In genomic region chr2:30744823-30745222, GRCh38 we compare ENCODE assay signal across 20 cellular contexts.
DNase-seq lines count a peak whose midpoint lies in the region; ATAC-seq and TF ChIP-seq lines count a peak whose summit lies in the region.
"Had no signal": no experiment of that assay in that cellular context is flagged by ENCODE, and none has a peak within 500 bp of the region (broad histone marks: within the 10 kb centered on the region; RNA-seq: fewer than 3 reads in every experiment).

No MANE protein-coding gene starts in this region.

- no peak overlapping the region for H2BK5ac ChIP-seq in trophoblast cell (ENCODE audit: low read depth, low read length, poor library complexity)

- no peak overlapping the region for H2AK5ac ChIP-seq in trophoblast cell (ENCODE audit: low read length)

- no peak overlapping the region for H3K27ac Mint-ChIP-seq in CD14-positive monocyte
- H3K27ac Mint-ChIP-seq: B cell; CD4-positive, alpha-beta T cell; CD8-positive, alpha-beta memory T cell had no signal

- H2BK12ac ChIP-seq in trophoblast cell (ENCODE audit: low read length) = no peak overlapping the region

- no peak overlapping the region for H3K27ac ChIP-seq in trophoblast cell (ENCODE audit: low read depth, low read length)
- H3K27ac ChIP-seq in upper lobe of right lung = no peak overlapping the region
- no peak overlapping the region for H3K27ac ChIP-seq in foreskin keratinocyte
- H3K27ac ChIP-seq in SK-N-SH (ENCODE audit: low read depth in 2 of 2, low read length in 1 of 2) = no peak overlapping the region
- H3K27ac ChIP-seq: 22Rv1, BLaER1, C4-2B, GM23248 had no signal

- POLR2A ChIA-PET in SK-N-SH (lab: Yijun Ruan, JAX) = no interaction called here

- no peak overlapping the region for H3K23ac ChIP-seq in trophoblast cell (ENCODE audit: low read length)

- no peak overlapping the region for H3K9ac ChIP-seq in trophoblast cell (ENCODE audit: low read length)
- no peak overlapping the region for H3K9ac ChIP-seq in SK-N-SH
- H3K9ac ChIP-seq: BLaER1, GM23248 had no signal

- H3K79me2 ChIP-seq in trophoblast cell (ENCODE audit: control insufficient read depth, insufficient read depth, low read length, poor library complexity) (no peaks in the 10 kb centered on the region), SK-N-SH (ENCODE audit: insufficient read depth) (no peaks in the 10 kb centered on the region)

- CTCF ChIA-PET in SK-N-SH (lab: Yijun Ruan, JAX) = interaction anchor here (1.0 kb wide), 1 partner anchor 118 kb away, joined by 3 read pairs; no protein-coding TSS in a partner anchor

- no peak for TF ChIP-seq EP300 in SK-N-SH (IDR thresholded peaks at IDR 0.05; ENCODE audit: borderline replicate concordance in 1 of 2, low read depth in 1 of 2, low read length in 1 of 2)

- H3K4me3 Mint-ChIP-seq in CD14-positive monocyte = no peak overlapping the region
- H3K4me3 Mint-ChIP-seq: B cell; CD4-positive, alpha-beta T cell; CD8-positive, alpha-beta memory T cell had no signal

- no peak for ATAC-seq in activated CD4-positive, CD25-positive, alpha-beta regulatory T cell treated with anti-CD3 and anti-CD28 coated beads, Interleukin-2, amount 50 U/mL, for 24 hours
- ATAC-seq in upper lobe of right lung (no peak), foreskin keratinocyte (no peak), GM21825 (IDR thresholded peaks at IDR 0.05; ENCODE audit: unreplicated experiment) (no peak)

- H3K4me2 ChIP-seq in trophoblast cell (ENCODE audit: low read length) (no peak overlapping the region), SK-N-SH (no peak overlapping the region)
- H3K4me2 ChIP-seq: BLaER1 had no signal

- no peak overlapping the region for H4K91ac ChIP-seq in trophoblast cell (ENCODE audit: low read depth, low read length)

- no peaks in the 10 kb centered on the region for H3F3A ChIP-seq in SK-N-SH (replicated peaks; ENCODE audit: insufficient read depth)

- no peak overlapping the region for H3K4ac ChIP-seq in trophoblast cell (ENCODE audit: low read depth, low read length)

- no peaks in the 10 kb centered on the region for H3K9me3 Mint-ChIP-seq in CD14-positive monocyte
- H3K9me3 Mint-ChIP-seq: CD4-positive, alpha-beta T cell; CD8-positive, alpha-beta memory T cell had no signal

- WGBS in trophoblast cell (ENCODE audit: extremely low coverage, insufficient coverage, insufficient read length) = no CpG with 5 or more reads among the region's 2 CpGs
- 14% methylated on average over 2 of the region's 2 CpGs for WGBS in SK-N-SH (ENCODE audit: low lambda C conversion rate)

- H4K8ac ChIP-seq in trophoblast cell (ENCODE audit: low read depth, low read length) = no peak overlapping the region

- H3K9me3 ChIP-seq in trophoblast cell (ENCODE audit: insufficient read depth, low read depth, low read length) = peaks cover 3% of the 10 kb centered on the region
- H3K9me3 ChIP-seq in upper lobe of right lung = no peaks in the 10 kb centered on the region
- no peaks in the 10 kb centered on the region for H3K9me3 ChIP-seq in SK-N-SH
- H3K9me3 ChIP-seq: BLaER1 had no signal

- TF ChIP-seq CTCF in CD14-positive monocyte (IDR thresholded peaks at IDR 0.05) = no peak
- no peak for TF ChIP-seq CTCF in upper lobe of right lung (IDR thresholded peaks at IDR 0.05)
- no peak for TF ChIP-seq CTCF in foreskin keratinocyte (conservative IDR thresholded peaks at IDR 0.05)
- no peak for TF ChIP-seq CTCF in SK-N-SH (IDR thresholded peaks at IDR 0.05)

- H3K79me1 ChIP-seq in trophoblast cell (ENCODE audit: low read length) = no peaks in the 10 kb centered on the region

- no peak overlapping the region for H2BK120ac ChIP-seq in trophoblast cell (ENCODE audit: insufficient read depth, low read length, poor library complexity)

- H3K4me1 ChIP-seq in trophoblast cell (ENCODE audit: control insufficient read depth in 1 of 2, insufficient read depth in 2 of 2, low read length in 2 of 2) (no peaks in the 10 kb centered on the region), upper lobe of right lung (no peaks in the 10 kb centered on the region), foreskin keratinocyte (no peaks in the 10 kb centered on the region), SK-N-SH (ENCODE audit: control insufficient read depth in 1 of 2, insufficient read depth in 2 of 2, low read depth in 1 of 2, low read length in 1 of 2) (peaks cover 0 to 4% of the 10 kb centered on the region in 2 experiments; a peak in 1 of 4 replicates)
- H3K4me1 ChIP-seq: BLaER1 had no signal

- no peak for TF ChIP-seq RAD21 in SK-N-SH (IDR thresholded peaks at IDR 0.05; ENCODE audit: low read length)

- H3K36me3 ChIP-seq in trophoblast cell (ENCODE audit: control insufficient read depth in 1 of 2, insufficient read depth in 2 of 2, low read length in 2 of 2) (no peaks in the 10 kb centered on the region), upper lobe of right lung (no peaks in the 10 kb centered on the region), SK-N-SH (replicated peaks in 1 of 2; ENCODE audit: control insufficient read depth in 1 of 2, insufficient read depth in 2 of 2, low read length in 1 of 2) (no peaks in the 10 kb centered on the region)
- H3K36me3 ChIP-seq: BLaER1 had no signal

- no peak overlapping the region for H3K18ac ChIP-seq in trophoblast cell (ENCODE audit: low read length)

- H3K9me2 ChIP-seq in SK-N-SH = no peaks in the 10 kb centered on the region

- DNase-seq in activated CD4-positive, CD25-positive, alpha-beta regulatory T cell treated with anti-CD3 and anti-CD28 coated beads, Interleukin-2, amount 50 U/mL, for 72 hours = peak; percentile 13
- peak; percentile 13 for DNase-seq in CD14-positive monocyte (ENCODE audit: low spot score)
- DNase-seq in trophoblast cell = no peak
- DNase-seq in upper lobe of right lung = peak; percentile 28
- DNase-seq in foreskin keratinocyte = no peak
- DNase-seq in SK-N-SH = no peak
- DNase-seq: CD4-positive, alpha-beta T cell; CD8-positive, alpha-beta memory T cell; DMS53; DMS79 treated with DMSO at 0.1 percent for 48 hours; GF-D8; GM23248; H7; HCEC 1CT had no signal

- H3K27me3 ChIP-seq in trophoblast cell (ENCODE audit: insufficient read depth, low read length) (no peaks in the 10 kb centered on the region), upper lobe of right lung (no peaks in the 10 kb centered on the region), foreskin keratinocyte (peaks cover 27% of the 10 kb centered on the region), SK-N-SH (ENCODE audit: insufficient read depth) (0 out of 2 replicates have a peak, but pooled peaks cover 9% of the 10 kb centered on the region)
- H3K27me3 ChIP-seq: BLaER1 had no signal

- no peak overlapping the region for H4K12ac ChIP-seq in trophoblast cell (ENCODE audit: low read depth, low read length)

- no peak overlapping the region for H3K14ac ChIP-seq in trophoblast cell (ENCODE audit: low read length)

- H3K36me3 Mint-ChIP-seq in CD14-positive monocyte = no peaks in the 10 kb centered on the region
- H3K36me3 Mint-ChIP-seq: CD8-positive, alpha-beta memory T cell had no signal

- H4K20me1 ChIP-seq in SK-N-SH (ENCODE audit: insufficient read depth) = no peaks in the 10 kb centered on the region
- H4K20me1 ChIP-seq: BLaER1 had no signal

- no peaks in the 10 kb centered on the region for H3K4me1 Mint-ChIP-seq in CD14-positive monocyte
- H3K4me1 Mint-ChIP-seq: B cell; CD8-positive, alpha-beta memory T cell had no signal

- peaks cover 3 to 10% (median 3%) of the 10 kb centered on the region in 3 donors for H3K27me3 Mint-ChIP-seq in CD14-positive monocyte (ENCODE audit: low read depth in 3 of 3)

- peak overlapping the region; percentile 23 for H3K4me3 ChIP-seq in trophoblast cell (ENCODE audit: low read depth, low read length)
- H3K4me3 ChIP-seq in upper lobe of right lung = no peak overlapping the region
- H3K4me3 ChIP-seq in SK-N-SH (ENCODE audit: low read depth in 2 of 2, low read length in 1 of 2) = no peak overlapping the region
- H3K4me3 ChIP-seq: BLaER1, GM23248 had no signal

- H2AFZ ChIP-seq in trophoblast cell (ENCODE audit: insufficient read depth, low read length, poor library complexity) = no peak overlapping the region
- H2AFZ ChIP-seq in SK-N-SH (ENCODE audit: low read depth) = no peak overlapping the region
- H2AFZ ChIP-seq: GM23248 had no signal

- intact Hi-C loops in CD14-positive monocyte (cut with micrococcal nuclease) = no loop called here
- intact Hi-C loops in upper lobe of right lung (cut with DNase I) = no loop called here

TF ChIP-seq in SK-N-SH, 30 proteins besides CTCF, POLR2A, EP300 and RAD21 (continues in another document):
- TF ChIP-seq TCF12 (IDR thresholded peaks at IDR 0.05) = no peak
- no peak for TF ChIP-seq MAX (IDR thresholded peaks at IDR 0.05; ENCODE audit: low read depth)
- TF ChIP-seq SIN3A (IDR thresholded peaks at IDR 0.05; ENCODE audit: borderline replicate concordance, low read depth, low read length) = no peak
- TF ChIP-seq POLR2AphosphoS5 (IDR thresholded peaks at IDR 0.05; ENCODE audit: low read depth, low read length) = no peak
- no peak for TF ChIP-seq RFX5 (IDR thresholded peaks at IDR 0.05; ENCODE audit: low read length)
- no peak for TF ChIP-seq MEF2A (IDR thresholded peaks at IDR 0.05; ENCODE audit: borderline replicate concordance, low read depth)
- no peak for TF ChIP-seq PBX3 (IDR thresholded peaks at IDR 0.05)
- no peak for TF ChIP-seq TEAD4 (IDR thresholded peaks at IDR 0.05; ENCODE audit: borderline replicate concordance, insufficient read depth)
- no peak for TF ChIP-seq FOSL2 (IDR thresholded peaks at IDR 0.05; ENCODE audit: borderline replicate concordance, low read depth)
- TF ChIP-seq CHD2 (IDR thresholded peaks at IDR 0.05; ENCODE audit: low read length, partially characterized antibody) = no peak
- no peak for TF ChIP-seq TAF1 (IDR thresholded peaks at IDR 0.05; ENCODE audit: borderline replicate concordance, low read depth, low read length)

Comparison
In these comparisons a context has a peak if more than half of its experiments do, and no peak if none do; other contexts are left out.
1. DNase-seq: peak in activated CD4-positive, CD25-positive, alpha-beta regulatory T cell treated with anti-CD3 and anti-CD28 coated beads, Interleukin-2, amount 50 U/mL, for 72 hours (single experiment), CD14-positive monocyte (single experiment) and upper lobe of right lung (single experiment); none in trophoblast cell (0 of 2), foreskin keratinocyte (0 of 2) and SK-N-SH (single experiment).